Comparison of ENCODE assay signal across 10 cellular contexts in genomic region chr20:37294262-37294981, GRCh38. TPM values are rescaled to one million over a fixed set of nuclear protein-coding genes. Genes with fewer than 3 reads are reported as not detected.
A peak's percentile ranks its signal among the peaks of the same experiment; 100 is the strongest.
DNase-seq lines count a peak whose midpoint lies in the region; ATAC-seq and TF ChIP-seq lines count a peak whose summit lies in the region.
"Had no signal": no experiment of that assay in that cellular context is flagged by ENCODE, and none has a peak within 500 bp of the region (broad histone marks: within the 10 kb centered on the region; RNA-seq: fewer than 3 reads in every experiment).

No MANE protein-coding gene starts in this region.

- H3K36me3 ChIP-seq in adrenal gland (replicated peaks in 1 of 2) (peaks cover 0 to 3% of the 10 kb centered on the region in 2 donors), tibial artery (peaks cover 5 to 26% (median 15%) of the 10 kb centered on the region in 3 donors)

- no peaks in the 10 kb centered on the region for H3K27me3 ChIP-seq in adrenal gland
- no peaks in the 10 kb centered on the region for H3K27me3 ChIP-seq in tibial artery

- TF ChIP-seq CTCF in adrenal gland (IDR thresholded peaks at IDR 0.05) (no peak), tibial artery (IDR thresholded peaks at IDR 0.05) (no peak)

- intact Hi-C loops in adrenal gland (cut with DNase I): no loop called here
- intact Hi-C loops in tibial artery (cut with DNase I; ENCODE audit: low total_unique reads): loop anchor here (5.0 kb wide), 1 partner anchor 58 kb away; no protein-coding TSS in a partner anchor

- H3K4me1 ChIP-seq in adrenal gland (replicated peaks in 1 of 2): peaks cover 26 to 47% of the 10 kb centered on the region in 2 donors
- H3K4me1 ChIP-seq in tibial artery: peaks cover 7 to 70% (median 59%) of the 10 kb centered on the region in 4 donors

- H3K4me3 ChIP-seq in adrenal gland (no peak overlapping the region), tibial artery (no peak overlapping the region)

- 62 to 74% (median 67%) methylated on average over 6 of the region's 6 CpGs for WGBS in adrenal gland, 4 donors

- H3K27ac ChIP-seq in adrenal gland: peak overlapping the region in 4 of 5 donors; percentile 40 to 73 (median 66)
- H3K27ac ChIP-seq in tibial artery: peak overlapping the region; percentile 78 to 80

- no peaks in the 10 kb centered on the region for H3K9me3 ChIP-seq in adrenal gland (replicated peaks in 1 of 3)
- H3K9me3 ChIP-seq in tibial artery: no peaks in the 10 kb centered on the region

- DNase-seq in M059J (ENCODE audit: low read depth) (peak; percentile 44), adrenal gland (no peak), lung microvascular endothelial cell (ENCODE audit: low read depth in 2 of 2) (peak; percentile 52 to 60), tibial artery (no peak)
- DNase-seq in stimulated activated naive CD4-positive, alpha-beta T cell (lab: John Stamatoyannopoulos, UW): no peak
- DNase-seq: activated CD8-positive, alpha-beta T cell treated with anti-CD3 and anti-CD28 coated beads for 36 hours; kidney; RPMI8226 had no signal

- TF ChIP-seq POLR2A in adrenal gland (IDR thresholded peaks at IDR 0.05): no peak

- no peak for ATAC-seq in GM19463 (IDR thresholded peaks at IDR 0.05; ENCODE audit: unreplicated experiment)
- ATAC-seq in GM18861 (IDR thresholded peaks at IDR 0.05; ENCODE audit: unreplicated experiment): no peak

RNA-seq across cellular contexts. Expression of gene MANBAL, which starts 5.0 kb away (rescaled TPM):
- total RNA-seq in M059J (2014; rRNA removed; shearing (Covaris generic)): 40.3 and 45.9 TPM in 2 replicates
- 100 to 1,000 TPM in 1 of 8 donors, 10 to 100 TPM in 7; 13.9 to 364 (median 54.8) TPM for total RNA-seq in adrenal gland
- 100 to 1,000 TPM in 1 of 3 donors, 10 to 100 TPM in 2; 53.7 to 101 (median 67.3) TPM for polyA plus RNA-seq in adrenal gland
- 10.1 and 10.5 TPM in 2 replicates for total RNA-seq in lung microvascular endothelial cell

RNA-seq across cellular contexts. Expression of gene GHRH, which starts 32.8 kb away (rescaled TPM):
- total RNA-seq in M059J (2014; rRNA removed; shearing (Covaris generic)): not detected in 2 replicates
- total RNA-seq in adrenal gland (not detected), lung microvascular endothelial cell (not detected in 2 replicates)
- polyA plus RNA-seq in adrenal gland: 10 to 100 TPM in 1 of 3 donors, under 1 TPM in 1, not detected in 1; 0.91 to 26.1 TPM
- total RNA-seq: activated CD8-positive, alpha-beta T cell treated with anti-CD3 and anti-CD28 coated beads for 36 hours; kidney had no signal

RNA-seq across cellular contexts. Expression of gene SRC, which starts 51.5 kb away (rescaled TPM):
- total RNA-seq in M059J (2014; rRNA removed; shearing (Covaris generic)): 16.5 and 24.3 TPM in 2 replicates
- total RNA-seq in adrenal gland (10 to 100 TPM; 40.1 to 83.0 (median 58.5) TPM), lung microvascular endothelial cell (1.4 and 4.1 TPM in 2 replicates)
- 10 to 100 TPM; 45.6 to 68.6 (median 49.0) TPM for polyA plus RNA-seq in adrenal gland

Comparison
In these comparisons a context has a peak if more than half of its experiments do, and no peak if none do; other contexts are left out.
1. DNase-seq: peak in M059J (single experiment) and lung microvascular endothelial cell (2 of 2); none in adrenal gland (0 of 7), tibial artery (0 of 2) and stimulated activated naive CD4-positive, alpha-beta T cell (0 of 6).